ENCODE assay signal across 8 cellular contexts in genomic region chr11:113875414-113876073, GRCh38. TPM values are rescaled to one million over a fixed set of nuclear protein-coding genes. Genes with fewer than 3 reads are reported as not detected.
DNase-seq lines count a peak whose midpoint lies in the region; ATAC-seq and TF ChIP-seq lines count a peak whose summit lies in the region.

Gene USP28 (minus strand): TSS chr11:113875572. CDS start chr11:113875501, 71 bp downstream.

- intact Hi-C loops in Caco-2 (cut with micrococcal nuclease; ENCODE audit: unreplicated experiment): loop anchor here (1.0 kb wide), 2 partner anchors 9 to 13 kb away; no protein-coding TSS in a partner anchor

- H3K9me3 ChIP-seq in Caco-2 (no peaks in the 10 kb centered on the region), endocrine pancreas (ENCODE audit: control insufficient read depth, low read length) (no peaks in the 10 kb centered on the region)

- H3K4me3 Mint-ChIP-seq in Caco-2 (ENCODE audit: unreplicated experiment): peak within 1 kb of the TSS; percentile 86

- peaks cover 45% of the 10 kb centered on the region for H3K4me1 Mint-ChIP-seq in Caco-2 (ENCODE audit: low read depth, unreplicated experiment)

- no peaks in the 10 kb centered on the region for H3K27me3 ChIP-seq in Caco-2 (replicated peaks; ENCODE audit: control insufficient read depth, insufficient read depth, low read length)
- H3K27me3 ChIP-seq in endocrine pancreas (ENCODE audit: control insufficient read depth, insufficient read depth, low read length): no peaks in the 10 kb centered on the region

- H3K36me3 ChIP-seq in Caco-2 (ENCODE audit: control insufficient read depth, insufficient read depth, low read length) (no peaks in the 10 kb centered on the region), endocrine pancreas (ENCODE audit: control insufficient read depth, insufficient read depth, low read length) (no peaks in the 10 kb centered on the region)

- DNase-seq in Caco-2 (peak; percentile 99 to 100), HT1080 (ENCODE audit: low read depth) (peak; percentile 88), NOMO-1 treated with dmso at 0.1 percent for 144 hours (lab: John Stamatoyannopoulos, UW; ENCODE audit: unreplicated experiment) (peak; percentile 79), mesenteric fat pad (ENCODE audit: low spot score) (peak; percentile 99)
- DNase-seq in activated CD8-positive, alpha-beta memory T cell treated with anti-CD3 and anti-CD28 coated beads, Interleukin-2, amount 50 U/mL, for 1 hour (ENCODE audit: extremely low read depth): peak; percentile 10
- peak; percentile 47 for DNase-seq in stimulated activated CD8-positive, alpha-beta memory T cell treated with anti-CD3 and anti-CD28 coated beads, Interleukin-15, amount 100 ng/mL, for 1 hour (ENCODE audit: low read depth)

- no peaks in the 10 kb centered on the region for H3K27me3 Mint-ChIP-seq in Caco-2 (ENCODE audit: insufficient read depth, unreplicated experiment)

- peaks cover 30% of the 10 kb centered on the region for H3K36me3 Mint-ChIP-seq in Caco-2 (ENCODE audit: insufficient read depth, unreplicated experiment)

- no TSS peak for BruUV-seq in Caco-2 (replicated peaks; lab: Mats Ljungman, UMichigan)

- CTCF ChIA-PET in Caco-2 (lab: Charles Lee): interaction anchor here (0.6 to 1.5 kb wide), 6 partner anchors 21 to 387 kb away, joined by 3 to 6 read pairs (median 3); no protein-coding TSS in a partner anchor

- H3K4me3 ChIP-seq in Caco-2 (ENCODE audit: low read depth, low read length): peak within 1 kb of the TSS; percentile 66
- peak within 1 kb of the TSS; percentile 82 for H3K4me3 ChIP-seq in endocrine pancreas (ENCODE audit: control insufficient read depth, insufficient read depth, low read length)

- peak within 1 kb of the TSS; percentile 68 for H3K9ac ChIP-seq in endocrine pancreas (ENCODE audit: control insufficient read depth, insufficient read depth, low read length)

- peak; percentile 74 for ATAC-seq in GM21367 (IDR thresholded peaks at IDR 0.05; ENCODE audit: unreplicated experiment)

- H3K4me1 ChIP-seq in Caco-2: peaks cover 12% of the 10 kb centered on the region
- H3K4me1 ChIP-seq in endocrine pancreas (ENCODE audit: control insufficient read depth, insufficient read depth, low read length): peaks cover 10% of the 10 kb centered on the region

- TF ChIP-seq CTCF in Caco-2 (IDR thresholded peaks at IDR 0.05; ENCODE audit: insufficient read depth in 1 of 2, low read depth in 1 of 2, low read length in 1 of 2, severe bottlenecking in 1 of 2, unreplicated experiment in 1 of 2): no peak

- POLR2A ChIA-PET in Caco-2 (lab: Charles Lee): interaction anchor here (0.5 to 1.6 kb wide), 9 partner anchors 16 to 523 kb away, joined by 3 to 6 read pairs (median 5); no protein-coding TSS in a partner anchor

- H3K27ac Mint-ChIP-seq in Caco-2 (ENCODE audit: unreplicated experiment): peak within 1 kb of the TSS; percentile 96

- H3K9me3 Mint-ChIP-seq in Caco-2 (ENCODE audit: unreplicated experiment): peaks cover 10% of the 10 kb centered on the region

RNA-seq across cellular contexts. Expression of gene USP28, which starts in this region (rescaled TPM):
- total RNA-seq in Caco-2 (2022): 63.8 and 74.4 TPM in 2 replicates
- total RNA-seq in HT1080 (2014; rRNA removed; shearing (Covaris generic)): 23.6 and 40.8 TPM in 2 replicates
- polyA plus RNA-seq in HT1080 (2015; cell fraction: cytosol; rRNA removed): 16.6 and 26.9 TPM in 2 replicates
- polyA plus RNA-seq in HT1080 (2015; cell fraction: nucleus; rRNA removed): 27.4 and 27.7 TPM in 2 replicates
- total RNA-seq in mesenteric fat pad: 10.1 TPM

Comparison
In these comparisons a context has a peak if more than half of its experiments do, and no peak if none do; other contexts are left out.
1. Peak in every context shown above with its lines: DNase-seq, ATAC-seq and H3K4me3 ChIP-seq.
2. DNase-seq: peak in every context shown above with its lines; median percentile 100 in Caco-2; 99 in mesenteric fat pad; 88 in HT1080; 79 in NOMO-1 treated with dmso at 0.1 percent for 144 hours; 47 in stimulated activated CD8-positive, alpha-beta memory T cell treated with anti-CD3 and anti-CD28 coated beads, Interleukin-15, amount 100 ng/mL, for 1 hour; 10 in activated CD8-positive, alpha-beta memory T cell treated with anti-CD3 and anti-CD28 coated beads, Interleukin-2, amount 50 U/mL, for 1 hour.